In the genomic region with DNA sequence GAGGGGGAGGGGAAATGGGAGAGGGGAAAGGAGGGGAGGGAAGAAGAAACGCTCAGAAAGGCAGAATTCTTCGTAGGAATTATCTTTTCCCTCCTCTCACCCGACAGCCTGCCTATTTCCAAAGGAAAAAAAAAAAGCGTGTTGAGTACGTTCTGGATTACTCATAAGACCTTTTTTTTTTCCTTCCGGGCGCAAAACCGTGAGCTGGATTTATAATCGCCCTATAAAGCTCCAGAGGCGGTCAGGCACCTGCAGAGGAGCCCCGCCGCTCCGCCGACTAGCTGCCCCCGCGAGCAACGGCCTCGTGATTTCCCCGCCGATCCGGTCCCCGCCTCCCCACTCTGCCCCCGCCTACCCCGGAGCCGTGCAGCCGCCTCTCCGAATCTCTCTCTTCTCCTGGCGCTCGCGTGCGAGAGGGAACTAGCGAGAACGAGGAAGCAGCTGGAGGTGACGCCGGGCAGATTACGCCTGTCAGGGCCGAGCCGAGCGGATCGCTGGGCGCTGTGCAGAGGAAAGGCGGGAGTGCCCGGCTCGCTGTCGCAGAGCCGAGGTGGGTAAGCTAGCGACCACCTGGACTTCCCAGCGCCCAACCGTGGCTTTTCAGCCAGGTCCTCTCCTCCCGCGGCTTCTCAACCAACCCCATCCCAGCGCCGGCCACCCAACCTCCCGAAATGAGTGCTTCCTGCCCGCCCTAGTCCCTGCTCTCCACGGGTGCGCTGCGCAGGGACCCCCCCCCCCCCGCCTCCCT, we compare ENCODE assay signal across 8 cellular contexts. TPM values are rescaled to one million over a fixed set of nuclear protein-coding genes. Genes with fewer than 3 reads are reported as not detected.
DNase-seq lines count a peak whose midpoint lies in the region; ATAC-seq and TF ChIP-seq lines count a peak whose summit lies in the region.

Gene GAD1, plus strand, starts transcription at position 389 of the 748 bp plus-strand sequence. CDS start 1,705 bp downstream, outside the sequence.

- peaks cover 2% of the 10 kb centered on the region; the same call in 1 of the 2 replicates for H3K4me1 ChIP-seq in H9 (ENCODE audit: insufficient read depth, low read length)
- H3K4me1 ChIP-seq in breast epithelium, result peaks cover 8 to 19% of the 10 kb centered on the region in 2 donors

- H3K4me3 Mint-ChIP-seq in H9 (peak within 1 kb of the TSS; percentile 63 to 82), T-helper 17 cell (peak within 1 kb of the TSS; percentile 88)

- H3K9ac ChIP-seq in H9 (ENCODE audit: extremely low read depth, insufficient read length, low read length), result no peak within 1 kb of the TSS

- peak; percentile 51 for ATAC-seq in T-helper 17 cell
- ATAC-seq in GM18873 (IDR thresholded peaks at IDR 0.05; ENCODE audit: low FRiP score, unreplicated experiment), result no peak

- H3K4me3 ChIP-seq in breast epithelium, result peak within 1 kb of the TSS; percentile 30 to 76 (median 45)

- TF ChIP-seq CTCF in H9 (conservative IDR thresholded peaks at IDR 0.05), result no peak
- no peak for TF ChIP-seq CTCF in breast epithelium (IDR thresholded peaks at IDR 0.05)

- H3K27me3 ChIP-seq in H9 (ENCODE audit: insufficient read depth, low read length) (peaks cover 74% of the 10 kb centered on the region), breast epithelium (peaks cover 18 to 89% of the 10 kb centered on the region in 2 donors)

- H2BK120ac ChIP-seq in H9 (ENCODE audit: low read depth, low read length, poor library complexity, severe bottlenecking), result no peak within 1 kb of the TSS

- no peak within 1 kb of the TSS for H3K56ac ChIP-seq in H9 (ENCODE audit: insufficient read length, low read depth, low read length)

- no peak within 1 kb of the TSS for H2BK20ac ChIP-seq in H9 (ENCODE audit: low read depth, low read length, poor library complexity, severe bottlenecking)

- H3K27ac Mint-ChIP-seq in H9, result no peak within 1 kb of the TSS; a peak in 1 of 7 replicates
- peak within 1 kb of the TSS; percentile 60 for H3K27ac Mint-ChIP-seq in T-helper 17 cell

- H3K27me3 Mint-ChIP-seq in H9 (ENCODE audit: low read depth) (peaks cover 91% of the 10 kb centered on the region), T-helper 17 cell (peaks cover 79% of the 10 kb centered on the region)

- H3T11ph ChIP-seq in H9 (ENCODE audit: low read length), result no peak within 1 kb of the TSS

- no peak within 1 kb of the TSS for H3K18ac ChIP-seq in H9 (ENCODE audit: insufficient read length, low read depth, low read length)

- no peaks in the 10 kb centered on the region for H3K36me3 ChIP-seq in breast epithelium

- H4K20me1 ChIP-seq in H9 (ENCODE audit: control insufficient read depth, insufficient read depth, insufficient read length), result peaks cover 2% of the 10 kb centered on the region

- peaks cover 3 to 4% of the 10 kb centered on the region in 2 experiments; a peak in 2 of 5 replicates for H3K9me3 Mint-ChIP-seq in H9

- intact Hi-C loops in breast epithelium (cut with DNase I; ENCODE audit: low total_unique reads), result no loop called here

- no peak within 1 kb of the TSS for H4K5ac ChIP-seq in H9 (ENCODE audit: insufficient read length, low read depth, low read length)

- H3K14ac ChIP-seq in H9 (ENCODE audit: insufficient read depth, low read length), result no peak within 1 kb of the TSS

- peaks cover 48% of the 10 kb centered on the region for H3K23me2 ChIP-seq in H9 (ENCODE audit: insufficient read length, low read depth, low read length, poor library complexity, severe bottlenecking)

- TF ChIP-seq POLR2A in breast epithelium (IDR thresholded peaks at IDR 0.05), result no peak

- H4K8ac ChIP-seq in H9 (replicated peaks; ENCODE audit: insufficient read length, low read depth, low read length), result no peak within 1 kb of the TSS

- H3K4me2 ChIP-seq in H9 (ENCODE audit: insufficient read depth, insufficient read length, low read length), result peak within 1 kb of the TSS; percentile 70

- no peak within 1 kb of the TSS for H2AFZ ChIP-seq in H9 (ENCODE audit: low read length)

- no peak within 1 kb of the TSS for H2BK12ac ChIP-seq in H9 (ENCODE audit: insufficient read length, low read depth, low read length)

- no peak within 1 kb of the TSS for H3K4ac ChIP-seq in H9 (ENCODE audit: low read depth, low read length)

- no peak within 1 kb of the TSS for H2AK5ac ChIP-seq in H9 (ENCODE audit: insufficient read length, low read length)

- H3K27ac ChIP-seq in H9 (ENCODE audit: insufficient read length, low read depth, low read length) (no peak within 1 kb of the TSS), breast epithelium (no peak within 1 kb of the TSS)

- H3K4me1 Mint-ChIP-seq in H9 (peaks cover 58 to 61% of the 10 kb centered on the region in 2 experiments), T-helper 17 cell (peaks cover 37% of the 10 kb centered on the region)

- H3K36me3 Mint-ChIP-seq in H9 (ENCODE audit: insufficient read depth in 1 of 3, low read depth in 3 of 3) (no peaks in the 10 kb centered on the region; a peak in 1 of 7 replicates), T-helper 17 cell (ENCODE audit: low read depth) (peaks cover 6% of the 10 kb centered on the region)

- DNase-seq in COLO668 (lab: John Stamatoyannopoulos, UW; ENCODE audit: unreplicated experiment) (peak; percentile 96), H9 (peak; percentile 68), NCI-H187 treated with DMSO at 0.1 percent for 48 hours (lab: John Stamatoyannopoulos, UW) (peak; percentile 33), T-helper 17 cell (peak in 1 of 3 donors; percentile 30), breast epithelium (ENCODE audit: low spot score in 2 of 2) (no peak), islet precursor cell (peak; percentile 79)
- DNase-seq in stimulated activated CD4-positive, alpha-beta T cell treated with anti-CD3 and anti-CD28 coated beads, Interleukin-12 subunit alpha, Interleukin-12 subunit beta, amount 100 ng/mL, for 4 hours, result peak; percentile 69

- H2BK5ac ChIP-seq in H9 (ENCODE audit: insufficient read length, low read length), result no peak within 1 kb of the TSS

- H2BK15ac ChIP-seq in H9 (ENCODE audit: low read depth, low read length), result no peak within 1 kb of the TSS

- WGBS in H9 (ENCODE audit: extremely low coverage, insufficient read length, low lambda C conversion rate), result no CpG with 5 or more reads among the region's 59 CpGs

- H3K79me2 ChIP-seq in H9 (ENCODE audit: insufficient read depth, low read length), result no peaks in the 10 kb centered on the region

- H3K9me3 ChIP-seq in H9 (ENCODE audit: control insufficient read depth, low read depth, low read length), result no peaks in the 10 kb centered on the region
- H3K9me3 ChIP-seq in T-helper 17 cell (ENCODE audit: control insufficient read depth, low read length, poor library complexity, severe bottlenecking), result no peaks in the 10 kb centered on the region
- no peaks in the 10 kb centered on the region for H3K9me3 ChIP-seq in breast epithelium

- no peaks in the 10 kb centered on the region for H3K79me1 ChIP-seq in H9 (ENCODE audit: insufficient read depth, low read depth, low read length, poor library complexity, severe bottlenecking)

- no peak within 1 kb of the TSS for H4K91ac ChIP-seq in H9 (ENCODE audit: insufficient read length, low read depth, low read length)

- H3K23ac ChIP-seq in H9 (ENCODE audit: insufficient read length, low read depth, low read length), result no peak within 1 kb of the TSS

RNA-seq across cellular contexts. Expression of gene GAD1, which starts in this region (rescaled TPM):
- total RNA-seq in H9 (2021), result 1.8 TPM in 2 replicates
- not detected for total RNA-seq in T-helper 17 cell
- total RNA-seq in breast epithelium, result under 1 TPM; 0.15 to 0.66 (median 0.48) TPM

Comparison
In these comparisons a context has a peak if more than half of its experiments do, and no peak if none do; other contexts are left out.
1. Peak in ATAC-seq in T-helper 17 cell; RNA of the gene not detected or under 1 TPM.
2. DNase-seq: peak in COLO668 (single experiment), H9 (single experiment), NCI-H187 treated with DMSO at 0.1 percent for 48 hours (single experiment), islet precursor cell (single experiment) and stimulated activated CD4-positive, alpha-beta T cell treated with anti-CD3 and anti-CD28 coated beads, Interleukin-12 subunit alpha, Interleukin-12 subunit beta, amount 100 ng/mL, for 4 hours (single experiment); none in breast epithelium (0 of 2).